Comparison of ENCODE assay signal across 18 cellular contexts in the genomic region with DNA sequence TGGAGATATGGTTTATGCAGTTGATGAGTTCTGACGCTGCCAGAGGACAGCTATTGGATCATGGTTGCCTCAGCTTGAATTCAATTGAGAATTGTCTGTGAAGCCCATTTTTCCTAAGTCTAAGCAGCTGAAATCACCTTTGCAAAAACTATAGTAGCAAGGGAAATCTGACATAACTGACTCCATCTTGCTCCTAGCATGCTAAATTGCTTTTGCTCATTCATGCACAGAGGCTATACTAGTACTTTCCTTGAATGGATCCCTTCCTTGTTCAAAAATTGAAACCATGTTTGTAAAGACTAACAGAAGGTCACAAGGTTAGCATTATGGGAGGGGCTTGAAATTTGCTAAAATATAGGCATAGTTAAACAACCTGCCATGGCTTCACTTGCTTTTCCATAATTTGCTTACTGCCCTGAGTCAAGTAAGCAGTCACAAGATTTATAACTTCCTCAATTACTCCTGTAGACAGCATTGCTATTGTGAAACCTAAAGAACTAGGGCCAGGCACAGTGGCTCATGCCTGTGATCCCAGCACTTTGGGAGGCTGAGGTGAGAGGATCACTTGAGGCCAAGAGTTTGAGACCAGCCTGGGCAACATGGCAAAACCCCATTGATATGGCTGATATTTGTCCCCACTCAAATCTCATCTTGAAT. TPM values are rescaled to one million over a fixed set of nuclear protein-coding genes. Genes with fewer than 3 reads are reported as not detected.
"Had no signal": no experiment of that assay in that cellular context is flagged by ENCODE, and none has a peak within 500 bp of the region (broad histone marks: within the 10 kb centered on the region; RNA-seq: fewer than 3 reads in every experiment).

No MANE protein-coding gene starts in this region.

- ATAC-seq: activated CD8-positive, alpha-beta T cell treated with anti-CD3 and anti-CD28 coated beads for 36 hours; activated T-cell treated with anti-CD3 and anti-CD28 coated beads, Interleukin-2, amount 50 U/mL, for 4 hours; gastroesophageal sphincter; heart left ventricle; left lung; stimulated activated naive B cell treated with anti-CD40 and anti-IgM and Interleukin-4, amounts not matched to agents 10 μg/mL and 1 μg/mL and 100 μg/mL, for 72 hours had no signal

- H3K27ac ChIP-seq: gastroesophageal sphincter, heart left ventricle, left lung, sigmoid colon, thoracic aorta had no signal

- H3K9me3 ChIP-seq: gastroesophageal sphincter, left lung, sigmoid colon, thoracic aorta had no signal

- DNase-seq: activated CD4-positive, alpha-beta T cell treated with anti-CD3 and anti-CD28 coated beads for 48 hours; activated CD4-positive, CD25-positive, alpha-beta regulatory T cell; activated CD8-positive, alpha-beta T cell treated with anti-CD3 and anti-CD28 coated beads for 36 hours; activated naive CD4-positive, alpha-beta T cell treated with anti-CD3 and anti-CD28 coated beads for 36 hours; activated T-cell treated with anti-CD3 and anti-CD28 coated beads, Interleukin-2, amount 50 U/mL, for 4 hours; aorta; cortex of kidney; effector CD4-positive, alpha-beta T cell; heart left ventricle; kidney; left lung; midbrain; occipital lobe; posterior cingulate gyrus; sigmoid colon; stimulated activated naive B cell treated with anti-CD40 and anti-IgM and Interleukin-4, amounts not matched to agents 10 μg/mL and 1 μg/mL and 100 μg/mL, for 72 hours had no signal

- H3K4me1 ChIP-seq: gastroesophageal sphincter, heart left ventricle, left lung, sigmoid colon had no signal

- H3K36me3 ChIP-seq: gastroesophageal sphincter, heart left ventricle, left lung, sigmoid colon, thoracic aorta had no signal

- H3K4me3 ChIP-seq: gastroesophageal sphincter, heart left ventricle, left lung, sigmoid colon, thoracic aorta had no signal

RNA-seq across cellular contexts. Expression of a gene that starts 41.2 kb away (rescaled TPM):
- total RNA-seq: activated CD8-positive, alpha-beta T cell treated with anti-CD3 and anti-CD28 coated beads for 36 hours; activated naive CD4-positive, alpha-beta T cell treated with anti-CD3 and anti-CD28 coated beads for 36 hours; activated T-cell treated with anti-CD3 and anti-CD28 coated beads, Interleukin-2, amount 50 U/mL, for 4 hours; aorta; gastroesophageal sphincter; kidney; left lung; occipital lobe; sigmoid colon had no signal
